Comparison of ENCODE assay signal across 17 cellular contexts in the genomic region with DNA sequence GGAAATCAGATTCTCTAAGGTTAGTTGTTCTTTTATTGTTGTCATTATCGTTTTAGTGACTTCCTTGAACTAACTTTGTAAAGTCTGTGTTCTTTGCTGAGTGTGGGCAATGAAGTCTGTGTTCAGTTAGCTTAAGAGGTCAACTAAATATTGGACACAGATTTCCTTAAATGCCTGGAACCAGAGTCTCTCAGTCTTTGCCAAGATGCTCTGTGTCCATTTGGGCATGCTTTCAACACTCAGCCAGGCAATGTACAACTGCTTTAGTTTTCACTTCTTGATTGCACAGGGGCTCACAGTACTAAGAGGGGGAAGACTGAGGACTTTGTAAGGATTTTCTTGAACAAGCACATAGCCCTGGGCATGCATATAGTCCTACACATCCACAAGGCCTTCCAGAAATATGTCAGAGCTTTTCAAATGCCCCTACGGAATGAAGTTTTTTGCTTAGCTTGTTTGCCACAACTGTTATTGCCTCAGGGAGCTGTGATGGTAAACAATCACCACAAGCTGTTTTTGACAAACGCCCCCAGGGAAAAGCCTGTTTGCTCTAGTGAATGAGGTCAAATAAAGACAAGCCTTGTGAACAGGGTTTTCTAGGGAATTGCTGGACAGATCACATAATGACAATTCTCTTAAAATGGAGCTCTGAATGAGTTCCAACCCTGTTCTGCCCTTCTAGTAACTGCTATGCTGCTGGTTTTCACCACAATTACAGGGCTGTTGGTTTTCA.
DNase-seq lines count a peak whose midpoint lies in the region; ATAC-seq and TF ChIP-seq lines count a peak whose summit lies in the region.
"Had no signal": no experiment of that assay in that cellular context is flagged by ENCODE, and none has a peak within 500 bp of the region (broad histone marks: within the 10 kb centered on the region; RNA-seq: fewer than 3 reads in every experiment).

No MANE protein-coding gene starts in this region.

- TF ChIP-seq CTCF in LNCaP clone FGC (IDR thresholded peaks at IDR 0.05; ENCODE audit: control insufficient read depth, extremely low read depth, insufficient read depth) = no peak

- DNase-seq in NCI-H748 (lab: John Stamatoyannopoulos, UW; ENCODE audit: unreplicated experiment) (peak; percentile 12), NCI-H748 treated with DMSO at 0.1 percent for 48 hours (lab: John Stamatoyannopoulos, UW) (no peak), LNCaP clone FGC (ENCODE audit: low read depth) (peak; percentile 34), epidermal melanocyte (ENCODE audit: insufficient read length, low spot score) (peak; percentile 23)
- DNase-seq: EL, GM23248, IMR-90, MV-4-11, NCI-H1105 treated with DMSO at 0.1 percent for 48 hours, NCI-H1694 treated with DMSO at 0.1 percent for 48 hours, NCI-H2081 treated with DMSO at 0.1 percent for 48 hours, NCI-H510A treated with DMSO at 0.1 percent for 48 hours, Right ventricle myocardium superior had no signal

- no peak overlapping the region for H3K4me3 ChIP-seq in LNCaP clone FGC (ENCODE audit: low read depth, low read length)
- H3K4me3 ChIP-seq: GM23248, HAP-1 had no signal

- ATAC-seq in GM21786 (IDR thresholded peaks at IDR 0.05; ENCODE audit: unreplicated experiment) = no peak
- no peak for ATAC-seq in SK-N-SH treated with all-trans-retinoic acid at 6 μM for 48 hours
- ATAC-seq in GM21529 (IDR thresholded peaks at IDR 0.05; ENCODE audit: unreplicated experiment) = no peak

TF ChIP-seq in SK-N-SH treated with all-trans-retinoic acid at 6 μM for 48 hours, 23 proteins besides CTCF, POLR2A, EP300 and RAD21:
- TF ChIP-seq ESRRG (CRISPR knock-in tag; IDR thresholded peaks at IDR 0.05) (no peak), ARNTL (CRISPR knock-in tag; IDR thresholded peaks at IDR 0.05; ENCODE audit: borderline replicate concordance, low read depth) (no peak), ZFP3 (CRISPR knock-in tag; IDR thresholded peaks at IDR 0.05) (no peak), CSDC2 (CRISPR knock-in tag; IDR thresholded peaks at IDR 0.05) (no peak), POU6F1 (CRISPR knock-in tag; IDR thresholded peaks at IDR 0.05; ENCODE audit: borderline replicate concordance, low read depth) (no peak)
TF ChIP-seq in SK-N-SH treated with all-trans-retinoic acid at 6 μM for 48 hours: peak in this region for 0.
